17 cellular contexts compared by ENCODE assay signal in the genomic region with DNA sequence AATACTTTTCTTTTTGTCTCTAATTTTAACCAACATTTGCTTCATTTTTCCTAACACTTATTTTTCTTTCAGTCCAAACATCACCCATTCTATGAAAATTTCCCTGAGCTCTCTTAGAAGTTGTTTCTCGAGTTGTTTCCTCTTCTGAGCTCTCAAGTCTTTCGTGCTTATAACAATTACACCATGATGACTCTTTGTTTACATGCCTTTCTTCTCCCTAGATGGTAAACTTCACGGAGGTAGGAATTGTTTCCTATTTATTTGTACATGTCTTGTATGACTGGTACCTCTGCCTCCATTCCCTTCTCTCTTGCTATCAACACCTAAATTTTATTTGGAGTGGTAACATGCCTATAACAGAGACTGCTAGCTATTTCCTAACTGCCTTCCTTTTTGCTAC. TPM values are rescaled to one million over a fixed set of nuclear protein-coding genes. Genes with fewer than 3 reads are reported as not detected.
DNase-seq lines count a peak whose midpoint lies in the region; ATAC-seq and TF ChIP-seq lines count a peak whose summit lies in the region.
"Had no signal": no experiment of that assay in that cellular context is flagged by ENCODE, and none has a peak within 500 bp of the region (broad histone marks: within the 10 kb centered on the region; RNA-seq: fewer than 3 reads in every experiment).

No MANE protein-coding gene starts in this region.

- H3K79me1 ChIP-seq in mesenchymal stem cell (replicated peaks; ENCODE audit: low read length, poor library complexity, severe bottlenecking), result peaks cover 11% of the 10 kb centered on the region

- peak overlapping the region; percentile 7 for H3K27ac Mint-ChIP-seq in activated T-cell treated with anti-CD3 and anti-CD28 coated beads, Interleukin-2, amount 50 U/mL, for 72 hours

- no peak overlapping the region for H2BK5ac ChIP-seq in mesenchymal stem cell (ENCODE audit: low read depth, low read length, poor library complexity, severe bottlenecking)

- H3K4ac ChIP-seq in mesenchymal stem cell (ENCODE audit: low read depth in 1 of 2, low read length in 2 of 2), result no peak overlapping the region

- H2AFZ ChIP-seq in mesenchymal stem cell (ENCODE audit: low read depth, low read length), result no peak overlapping the region
- H2AFZ ChIP-seq: GM23248 had no signal

- H3K9me3 Mint-ChIP-seq in activated T-cell treated with anti-CD3 and anti-CD28 coated beads, Interleukin-2, amount 50 U/mL, for 72 hours, result no peaks in the 10 kb centered on the region
- H3K9me3 Mint-ChIP-seq: CD8-positive, alpha-beta memory T cell had no signal

- H3K4me3 ChIP-seq in SK-N-MC (no peak overlapping the region), mesenchymal stem cell (ENCODE audit: insufficient read depth in 1 of 2, low read depth in 1 of 2, low read length in 2 of 2) (no peak overlapping the region), colonic mucosa (no peak overlapping the region)
- H3K4me3 ChIP-seq: BLaER1, GM12878, GM23248 had no signal

- H3K27me3 Mint-ChIP-seq in activated T-cell treated with anti-CD3 and anti-CD28 coated beads, Interleukin-2, amount 50 U/mL, for 72 hours (ENCODE audit: low read depth), result no peaks in the 10 kb centered on the region
- H3K27me3 Mint-ChIP-seq: CD8-positive, alpha-beta memory T cell had no signal

- no peak overlapping the region for H2AK5ac ChIP-seq in mesenchymal stem cell (ENCODE audit: low read length, severe bottlenecking)

- H2BK15ac ChIP-seq in mesenchymal stem cell (ENCODE audit: low read depth, poor library complexity, severe bottlenecking), result no peak overlapping the region

- H2BK120ac ChIP-seq in mesenchymal stem cell (ENCODE audit: low read depth, low read length), result no peak overlapping the region

- H3K4me1 ChIP-seq in mesenchymal stem cell (ENCODE audit: control insufficient read depth, insufficient read depth, low read depth, low read length), result no peaks in the 10 kb centered on the region
- H3K4me1 ChIP-seq in colonic mucosa, result no peaks in the 10 kb centered on the region
- H3K4me1 ChIP-seq: Caco-2 had no signal

- TF ChIP-seq CTCF in colonic mucosa (IDR thresholded peaks at IDR 0.05), result no peak

- peaks cover 2 to 5% of the 10 kb centered on the region in 2 donors for H3K36me3 Mint-ChIP-seq in activated T-cell treated with anti-CD3 and anti-CD28 coated beads, Interleukin-2, amount 50 U/mL, for 72 hours (ENCODE audit: insufficient read depth in 2 of 2)

- ATAC-seq in activated T-cell treated with anti-CD3 and anti-CD28 coated beads, Interleukin-2, amount 50 U/mL, for 72 hours (replicated peaks in 1 of 2), result no peak
- ATAC-seq: GM12878, HCT116 had no signal

- H3K27ac ChIP-seq in SK-N-MC (peak overlapping the region; percentile 51), mesenchymal stem cell (ENCODE audit: low read length, poor library complexity, severe bottlenecking) (no peak overlapping the region), colonic mucosa (no peak overlapping the region)
- H3K27ac ChIP-seq: BLaER1, GM23248 had no signal

- H4K8ac ChIP-seq in mesenchymal stem cell (ENCODE audit: low read length), result no peak overlapping the region

- intact Hi-C loops in colonic mucosa (cut with DNase I), result loop anchor here (10.0 kb wide), 1 partner anchor 333 kb away; the partner anchor contains the start of gene BMP6

- no peak overlapping the region for H4K91ac ChIP-seq in mesenchymal stem cell (ENCODE audit: low read length)

- no peak overlapping the region for H3K4me2 ChIP-seq in mesenchymal stem cell (ENCODE audit: low read length, poor library complexity, severe bottlenecking)
- H3K4me2 ChIP-seq: BLaER1 had no signal

- peak overlapping the region in 1 of 2 experiments; percentile 21 for H3K18ac ChIP-seq in mesenchymal stem cell (ENCODE audit: low read depth in 1 of 2, low read length in 2 of 2)

- H3K4me3 Mint-ChIP-seq in activated T-cell treated with anti-CD3 and anti-CD28 coated beads, Interleukin-2, amount 50 U/mL, for 72 hours, result no peak overlapping the region
- H3K4me3 Mint-ChIP-seq: CD8-positive, alpha-beta memory T cell had no signal

- no peak overlapping the region for H3K14ac ChIP-seq in mesenchymal stem cell (ENCODE audit: low read length in 2 of 2)

- H3K9ac ChIP-seq in SK-N-MC (ENCODE audit: insufficient read length) (peak overlapping the region; percentile 52), mesenchymal stem cell (ENCODE audit: low read length) (no peak overlapping the region), colonic mucosa (ENCODE audit: low read depth in 2 of 2, low read length in 2 of 2) (no peak overlapping the region)
- H3K9ac ChIP-seq: BLaER1, GM23248 had no signal

- no peaks in the 10 kb centered on the region for H3K9me3 ChIP-seq in SK-N-MC (ENCODE audit: low read depth, low read length)
- H3K9me3 ChIP-seq in mesenchymal stem cell (ENCODE audit: control insufficient read depth, low read length), result no peaks in the 10 kb centered on the region
- no peaks in the 10 kb centered on the region for H3K9me3 ChIP-seq in colonic mucosa
- H3K9me3 ChIP-seq: BLaER1, Caco-2 had no signal

- H3K23ac ChIP-seq in mesenchymal stem cell (ENCODE audit: low read length in 2 of 2), result no peak overlapping the region

- 71% methylated on average over 1 of the region's 3 CpGs for WGBS in mesenchymal stem cell

- H3K27me3 ChIP-seq in mesenchymal stem cell (ENCODE audit: control insufficient read depth in 1 of 2, insufficient read depth in 1 of 2, low read length in 2 of 2) (no peaks in the 10 kb centered on the region), colonic mucosa (no peaks in the 10 kb centered on the region)
- H3K27me3 ChIP-seq: BLaER1 had no signal

- H3K36me3 ChIP-seq in SK-N-MC (ENCODE audit: insufficient read depth, low read length) (peaks cover 52% of the 10 kb centered on the region), mesenchymal stem cell (ENCODE audit: control insufficient read depth in 1 of 2, insufficient read depth in 2 of 2, low read depth in 1 of 2, low read length in 2 of 2) (peaks cover 6 to 36% of the 10 kb centered on the region in 2 experiments), colonic mucosa (no peaks in the 10 kb centered on the region)

- peaks cover 6% of the 10 kb centered on the region for H3K4me1 Mint-ChIP-seq in activated T-cell treated with anti-CD3 and anti-CD28 coated beads, Interleukin-2, amount 50 U/mL, for 72 hours (ENCODE audit: low read depth)

- DNase-seq in activated T-cell treated with anti-CD3 and anti-CD28 coated beads, Interleukin-2, amount 50 U/mL, for 72 hours, result no peak
- no peak for DNase-seq in activated T-cell treated with anti-CD3 and anti-CD28 coated beads for 4 hours
- no peak for DNase-seq in SK-N-MC (ENCODE audit: low read depth, low spot score)
- peak; percentile 29 for DNase-seq in dermis blood vessel endothelial cell
- peak; percentile 53 for DNase-seq in mesenchymal stem cell
- no peak for DNase-seq in DMS114 treated with DMSO at 0.1 percent for 48 hours (lab: John Stamatoyannopoulos, UW; ENCODE audit: unreplicated experiment)
- DNase-seq in colonic mucosa, result no peak
- no peak for DNase-seq in NCI-H1930 (lab: John Stamatoyannopoulos, UW)
- DNase-seq: 8988T; AML-193; Caco-2; CD8-positive, alpha-beta memory T cell; DMS79; GM23248 had no signal

- peak overlapping the region in 1 of 2 experiments; percentile 54 for H2BK12ac ChIP-seq in mesenchymal stem cell (ENCODE audit: low read length in 2 of 2)

RNA-seq across cellular contexts. Expression of gene BLOC1S5, which starts 6.4 kb away (rescaled TPM):
- total RNA-seq in activated T-cell treated with anti-CD3 and anti-CD28 coated beads, Interleukin-2, amount 50 U/mL, for 72 hours, result 10 to 100 TPM; 25.9 to 37.1 TPM
- 23.1 and 23.7 TPM in 2 replicates for total RNA-seq in dermis blood vessel endothelial cell
- polyA plus RNA-seq in mesenchymal stem cell (2013, experiment 1 of 2), result 8.1 TPM
- 8.3 TPM for polyA plus RNA-seq in mesenchymal stem cell (2013, experiment 2 of 2)
- total RNA-seq in colonic mucosa, result 10 to 100 TPM; 10.3 to 14.1 TPM

RNA-seq across cellular contexts. Expression of gene EEF1E1, which starts 44.6 kb away (rescaled TPM):
- 10 to 100 TPM; 39.3 to 49.5 TPM for total RNA-seq in activated T-cell treated with anti-CD3 and anti-CD28 coated beads, Interleukin-2, amount 50 U/mL, for 72 hours
- 64.0 and 99.4 TPM in 2 replicates for total RNA-seq in dermis blood vessel endothelial cell
- 35.3 TPM for polyA plus RNA-seq in mesenchymal stem cell (2013, experiment 1 of 2)
- 41.3 TPM for polyA plus RNA-seq in mesenchymal stem cell (2013, experiment 2 of 2)
- 10 to 100 TPM in 1 of 2 donors, 1 to 10 TPM in 1; 9.8 to 21.7 TPM for total RNA-seq in colonic mucosa

Comparison
In these comparisons a context has a peak if more than half of its experiments do, and no peak if none do; other contexts are left out.
1. DNase-seq: peak in dermis blood vessel endothelial cell (single experiment) and mesenchymal stem cell (single experiment); none in activated T-cell treated with anti-CD3 and anti-CD28 coated beads, Interleukin-2, amount 50 U/mL, for 72 hours (0 of 2), activated T-cell treated with anti-CD3 and anti-CD28 coated beads for 4 hours (single experiment), SK-N-MC (single experiment), DMS114 treated with DMSO at 0.1 percent for 48 hours (single experiment), colonic mucosa (single experiment) and NCI-H1930 (0 of 2).